ENCODE assay signal across 1 cellular context in the genomic region with DNA sequence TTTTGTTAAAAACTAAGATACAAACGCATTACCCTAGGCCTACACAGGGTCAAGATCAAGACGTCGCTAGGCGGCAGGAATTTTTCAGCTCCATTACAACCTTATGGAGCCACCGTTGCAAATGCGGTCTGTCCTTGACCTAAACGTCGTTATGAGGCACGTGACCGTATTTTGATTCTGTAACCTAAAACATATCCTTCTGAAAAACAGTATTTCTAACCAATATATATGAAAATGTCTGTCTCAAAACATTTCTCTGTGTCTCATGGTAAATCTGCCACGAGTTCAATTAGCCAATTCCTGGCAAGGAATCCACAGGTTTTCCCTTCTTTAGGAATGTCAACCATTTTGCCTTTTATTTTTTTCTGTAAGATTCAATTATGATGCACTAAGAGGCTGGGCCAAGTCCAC.
A peak's percentile ranks its signal among the peaks of the same experiment; 100 is the strongest.
TF ChIP-seq lines count a peak whose summit lies in the region.

No MANE protein-coding gene starts in this region.

TF ChIP-seq in K562, 482 proteins besides CTCF, POLR2A, EP300 and RAD21 (continued from another document):
- TF ChIP-seq, protein P1, sequence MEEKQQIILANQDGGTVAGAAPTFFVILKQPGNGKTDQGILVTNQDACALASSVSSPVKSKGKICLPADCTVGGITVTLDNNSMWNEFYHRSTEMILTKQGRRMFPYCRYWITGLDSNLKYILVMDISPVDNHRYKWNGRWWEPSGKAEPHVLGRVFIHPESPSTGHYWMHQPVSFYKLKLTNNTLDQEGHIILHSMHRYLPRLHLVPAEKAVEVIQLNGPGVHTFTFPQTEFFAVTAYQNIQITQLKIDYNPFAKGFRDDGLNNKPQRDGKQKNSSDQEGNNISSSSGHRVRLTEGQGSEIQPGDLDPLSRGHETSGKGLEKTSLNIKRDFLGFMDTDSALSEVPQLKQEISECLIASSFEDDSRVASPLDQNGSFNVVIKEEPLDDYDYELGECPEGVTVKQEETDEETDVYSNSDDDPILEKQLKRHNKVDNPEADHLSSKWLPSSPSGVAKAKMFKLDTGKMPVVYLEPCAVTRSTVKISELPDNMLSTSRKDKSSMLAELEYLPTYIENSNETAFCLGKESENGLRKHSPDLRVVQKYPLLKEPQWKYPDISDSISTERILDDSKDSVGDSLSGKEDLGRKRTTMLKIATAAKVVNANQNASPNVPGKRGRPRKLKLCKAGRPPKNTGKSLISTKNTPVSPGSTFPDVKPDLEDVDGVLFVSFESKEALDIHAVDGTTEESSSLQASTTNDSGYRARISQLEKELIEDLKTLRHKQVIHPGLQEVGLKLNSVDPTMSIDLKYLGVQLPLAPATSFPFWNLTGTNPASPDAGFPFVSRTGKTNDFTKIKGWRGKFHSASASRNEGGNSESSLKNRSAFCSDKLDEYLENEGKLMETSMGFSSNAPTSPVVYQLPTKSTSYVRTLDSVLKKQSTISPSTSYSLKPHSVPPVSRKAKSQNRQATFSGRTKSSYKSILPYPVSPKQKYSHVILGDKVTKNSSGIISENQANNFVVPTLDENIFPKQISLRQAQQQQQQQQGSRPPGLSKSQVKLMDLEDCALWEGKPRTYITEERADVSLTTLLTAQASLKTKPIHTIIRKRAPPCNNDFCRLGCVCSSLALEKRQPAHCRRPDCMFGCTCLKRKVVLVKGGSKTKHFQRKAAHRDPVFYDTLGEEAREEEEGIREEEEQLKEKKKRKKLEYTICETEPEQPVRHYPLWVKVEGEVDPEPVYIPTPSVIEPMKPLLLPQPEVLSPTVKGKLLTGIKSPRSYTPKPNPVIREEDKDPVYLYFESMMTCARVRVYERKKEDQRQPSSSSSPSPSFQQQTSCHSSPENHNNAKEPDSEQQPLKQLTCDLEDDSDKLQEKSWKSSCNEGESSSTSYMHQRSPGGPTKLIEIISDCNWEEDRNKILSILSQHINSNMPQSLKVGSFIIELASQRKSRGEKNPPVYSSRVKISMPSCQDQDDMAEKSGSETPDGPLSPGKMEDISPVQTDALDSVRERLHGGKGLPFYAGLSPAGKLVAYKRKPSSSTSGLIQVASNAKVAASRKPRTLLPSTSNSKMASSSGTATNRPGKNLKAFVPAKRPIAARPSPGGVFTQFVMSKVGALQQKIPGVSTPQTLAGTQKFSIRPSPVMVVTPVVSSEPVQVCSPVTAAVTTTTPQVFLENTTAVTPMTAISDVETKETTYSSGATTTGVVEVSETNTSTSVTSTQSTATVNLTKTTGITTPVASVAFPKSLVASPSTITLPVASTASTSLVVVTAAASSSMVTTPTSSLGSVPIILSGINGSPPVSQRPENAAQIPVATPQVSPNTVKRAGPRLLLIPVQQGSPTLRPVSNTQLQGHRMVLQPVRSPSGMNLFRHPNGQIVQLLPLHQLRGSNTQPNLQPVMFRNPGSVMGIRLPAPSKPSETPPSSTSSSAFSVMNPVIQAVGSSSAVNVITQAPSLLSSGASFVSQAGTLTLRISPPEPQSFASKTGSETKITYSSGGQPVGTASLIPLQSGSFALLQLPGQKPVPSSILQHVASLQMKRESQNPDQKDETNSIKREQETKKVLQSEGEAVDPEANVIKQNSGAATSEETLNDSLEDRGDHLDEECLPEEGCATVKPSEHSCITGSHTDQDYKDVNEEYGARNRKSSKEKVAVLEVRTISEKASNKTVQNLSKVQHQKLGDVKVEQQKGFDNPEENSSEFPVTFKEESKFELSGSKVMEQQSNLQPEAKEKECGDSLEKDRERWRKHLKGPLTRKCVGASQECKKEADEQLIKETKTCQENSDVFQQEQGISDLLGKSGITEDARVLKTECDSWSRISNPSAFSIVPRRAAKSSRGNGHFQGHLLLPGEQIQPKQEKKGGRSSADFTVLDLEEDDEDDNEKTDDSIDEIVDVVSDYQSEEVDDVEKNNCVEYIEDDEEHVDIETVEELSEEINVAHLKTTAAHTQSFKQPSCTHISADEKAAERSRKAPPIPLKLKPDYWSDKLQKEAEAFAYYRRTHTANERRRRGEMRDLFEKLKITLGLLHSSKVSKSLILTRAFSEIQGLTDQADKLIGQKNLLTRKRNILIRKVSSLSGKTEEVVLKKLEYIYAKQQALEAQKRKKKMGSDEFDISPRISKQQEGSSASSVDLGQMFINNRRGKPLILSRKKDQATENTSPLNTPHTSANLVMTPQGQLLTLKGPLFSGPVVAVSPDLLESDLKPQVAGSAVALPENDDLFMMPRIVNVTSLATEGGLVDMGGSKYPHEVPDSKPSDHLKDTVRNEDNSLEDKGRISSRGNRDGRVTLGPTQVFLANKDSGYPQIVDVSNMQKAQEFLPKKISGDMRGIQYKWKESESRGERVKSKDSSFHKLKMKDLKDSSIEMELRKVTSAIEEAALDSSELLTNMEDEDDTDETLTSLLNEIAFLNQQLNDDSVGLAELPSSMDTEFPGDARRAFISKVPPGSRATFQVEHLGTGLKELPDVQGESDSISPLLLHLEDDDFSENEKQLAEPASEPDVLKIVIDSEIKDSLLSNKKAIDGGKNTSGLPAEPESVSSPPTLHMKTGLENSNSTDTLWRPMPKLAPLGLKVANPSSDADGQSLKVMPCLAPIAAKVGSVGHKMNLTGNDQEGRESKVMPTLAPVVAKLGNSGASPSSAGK (IDR thresholded peaks at IDR 0.05): peak; percentile 37; the same call in 1 of the 2 replicates
- TF ChIP-seq, protein P2, sequence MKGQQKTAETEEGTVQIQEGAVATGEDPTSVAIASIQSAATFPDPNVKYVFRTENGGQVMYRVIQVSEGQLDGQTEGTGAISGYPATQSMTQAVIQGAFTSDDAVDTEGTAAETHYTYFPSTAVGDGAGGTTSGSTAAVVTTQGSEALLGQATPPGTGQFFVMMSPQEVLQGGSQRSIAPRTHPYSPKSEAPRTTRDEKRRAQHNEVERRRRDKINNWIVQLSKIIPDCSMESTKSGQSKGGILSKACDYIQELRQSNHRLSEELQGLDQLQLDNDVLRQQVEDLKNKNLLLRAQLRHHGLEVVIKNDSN (CRISPR knock-in tag; IDR thresholded peaks at IDR 0.05): peak; percentile 76
- TF ChIP-seq TOE1 (IDR thresholded peaks at IDR 0.05; ENCODE audit: borderline replicate concordance) (peak; percentile 85), TOE1 (CRISPR knock-in tag; IDR thresholded peaks at IDR 0.05; ENCODE audit: borderline replicate concordance, low read depth) (no peak), COPS2 (conservative IDR thresholded peaks at IDR 0.05) (no peak), PYGO2 (tag; IDR thresholded peaks at IDR 0.05) (no peak), NR2C2 (CRISPR knock-in tag; IDR thresholded peaks at IDR 0.05) (no peak), NR2C2 (tag; IDR thresholded peaks at IDR 0.05) (peak; percentile 46; the same call in 1 of the 2 replicates), ETV5 (CRISPR knock-in tag; IDR thresholded peaks at IDR 0.05; ENCODE audit: low read depth) (no peak), TEAD2 (tag; IDR thresholded peaks at IDR 0.05) (no peak), ZFX (CRISPR knock-in tag; IDR thresholded peaks at IDR 0.05) (peak; percentile 33), ELF2 (CRISPR knock-in tag; IDR thresholded peaks at IDR 0.05) (no peak), ZNF140 (CRISPR knock-in tag; IDR thresholded peaks at IDR 0.05) (no peak)
- TF ChIP-seq, protein P3, sequence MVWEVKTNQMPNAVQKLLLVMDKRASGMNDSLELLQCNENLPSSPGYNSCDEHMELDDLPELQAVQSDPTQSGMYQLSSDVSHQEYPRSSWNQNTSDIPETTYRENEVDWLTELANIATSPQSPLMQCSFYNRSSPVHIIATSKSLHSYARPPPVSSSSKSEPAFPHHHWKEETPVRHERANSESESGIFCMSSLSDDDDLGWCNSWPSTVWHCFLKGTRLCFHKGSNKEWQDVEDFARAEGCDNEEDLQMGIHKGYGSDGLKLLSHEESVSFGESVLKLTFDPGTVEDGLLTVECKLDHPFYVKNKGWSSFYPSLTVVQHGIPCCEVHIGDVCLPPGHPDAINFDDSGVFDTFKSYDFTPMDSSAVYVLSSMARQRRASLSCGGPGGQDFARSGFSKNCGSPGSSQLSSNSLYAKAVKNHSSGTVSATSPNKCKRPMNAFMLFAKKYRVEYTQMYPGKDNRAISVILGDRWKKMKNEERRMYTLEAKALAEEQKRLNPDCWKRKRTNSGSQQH (CRISPR knock-in tag; IDR thresholded peaks at IDR 0.05): no peak
- TF ChIP-seq, protein P4, sequence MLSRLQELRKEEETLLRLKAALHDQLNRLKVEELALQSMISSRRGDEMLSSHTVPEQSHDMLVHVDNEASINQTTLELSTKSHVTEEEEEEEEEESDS (CRISPR knock-in tag; IDR thresholded peaks at IDR 0.05): no peak
- TF ChIP-seq, protein P5, sequence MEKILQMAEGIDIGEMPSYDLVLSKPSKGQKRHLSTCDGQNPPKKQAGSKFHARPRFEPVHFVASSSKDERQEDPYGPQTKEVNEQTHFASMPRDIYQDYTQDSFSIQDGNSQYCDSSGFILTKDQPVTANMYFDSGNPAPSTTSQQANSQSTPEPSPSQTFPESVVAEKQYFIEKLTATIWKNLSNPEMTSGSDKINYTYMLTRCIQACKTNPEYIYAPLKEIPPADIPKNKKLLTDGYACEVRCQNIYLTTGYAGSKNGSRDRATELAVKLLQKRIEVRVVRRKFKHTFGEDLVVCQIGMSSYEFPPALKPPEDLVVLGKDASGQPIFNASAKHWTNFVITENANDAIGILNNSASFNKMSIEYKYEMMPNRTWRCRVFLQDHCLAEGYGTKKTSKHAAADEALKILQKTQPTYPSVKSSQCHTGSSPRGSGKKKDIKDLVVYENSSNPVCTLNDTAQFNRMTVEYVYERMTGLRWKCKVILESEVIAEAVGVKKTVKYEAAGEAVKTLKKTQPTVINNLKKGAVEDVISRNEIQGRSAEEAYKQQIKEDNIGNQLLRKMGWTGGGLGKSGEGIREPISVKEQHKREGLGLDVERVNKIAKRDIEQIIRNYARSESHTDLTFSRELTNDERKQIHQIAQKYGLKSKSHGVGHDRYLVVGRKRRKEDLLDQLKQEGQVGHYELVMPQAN (IDR thresholded peaks at IDR 0.05; ENCODE audit: borderline replicate concordance): 0 out of 2 replicates have a peak, but pooled peaks have one; percentile 22
- TF ChIP-seq, protein P6, sequence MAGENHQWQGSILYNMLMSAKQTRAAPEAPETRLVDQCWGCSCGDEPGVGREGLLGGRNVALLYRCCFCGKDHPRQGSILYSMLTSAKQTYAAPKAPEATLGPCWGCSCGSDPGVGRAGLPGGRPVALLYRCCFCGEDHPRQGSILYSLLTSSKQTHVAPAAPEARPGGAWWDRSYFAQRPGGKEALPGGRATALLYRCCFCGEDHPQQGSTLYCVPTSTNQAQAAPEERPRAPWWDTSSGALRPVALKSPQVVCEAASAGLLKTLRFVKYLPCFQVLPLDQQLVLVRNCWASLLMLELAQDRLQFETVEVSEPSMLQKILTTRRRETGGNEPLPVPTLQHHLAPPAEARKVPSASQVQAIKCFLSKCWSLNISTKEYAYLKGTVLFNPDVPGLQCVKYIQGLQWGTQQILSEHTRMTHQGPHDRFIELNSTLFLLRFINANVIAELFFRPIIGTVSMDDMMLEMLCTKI (IDR thresholded peaks at IDR 0.05; ENCODE audit: partially characterized antibody): no peak
- TF ChIP-seq, protein P7, sequence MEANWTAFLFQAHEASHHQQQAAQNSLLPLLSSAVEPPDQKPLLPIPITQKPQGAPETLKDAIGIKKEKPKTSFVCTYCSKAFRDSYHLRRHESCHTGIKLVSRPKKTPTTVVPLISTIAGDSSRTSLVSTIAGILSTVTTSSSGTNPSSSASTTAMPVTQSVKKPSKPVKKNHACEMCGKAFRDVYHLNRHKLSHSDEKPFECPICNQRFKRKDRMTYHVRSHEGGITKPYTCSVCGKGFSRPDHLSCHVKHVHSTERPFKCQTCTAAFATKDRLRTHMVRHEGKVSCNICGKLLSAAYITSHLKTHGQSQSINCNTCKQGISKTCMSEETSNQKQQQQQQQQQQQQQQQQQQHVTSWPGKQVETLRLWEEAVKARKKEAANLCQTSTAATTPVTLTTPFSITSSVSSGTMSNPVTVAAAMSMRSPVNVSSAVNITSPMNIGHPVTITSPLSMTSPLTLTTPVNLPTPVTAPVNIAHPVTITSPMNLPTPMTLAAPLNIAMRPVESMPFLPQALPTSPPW (CRISPR knock-in tag; IDR thresholded peaks at IDR 0.05): no peak
- TF ChIP-seq, protein P8, sequence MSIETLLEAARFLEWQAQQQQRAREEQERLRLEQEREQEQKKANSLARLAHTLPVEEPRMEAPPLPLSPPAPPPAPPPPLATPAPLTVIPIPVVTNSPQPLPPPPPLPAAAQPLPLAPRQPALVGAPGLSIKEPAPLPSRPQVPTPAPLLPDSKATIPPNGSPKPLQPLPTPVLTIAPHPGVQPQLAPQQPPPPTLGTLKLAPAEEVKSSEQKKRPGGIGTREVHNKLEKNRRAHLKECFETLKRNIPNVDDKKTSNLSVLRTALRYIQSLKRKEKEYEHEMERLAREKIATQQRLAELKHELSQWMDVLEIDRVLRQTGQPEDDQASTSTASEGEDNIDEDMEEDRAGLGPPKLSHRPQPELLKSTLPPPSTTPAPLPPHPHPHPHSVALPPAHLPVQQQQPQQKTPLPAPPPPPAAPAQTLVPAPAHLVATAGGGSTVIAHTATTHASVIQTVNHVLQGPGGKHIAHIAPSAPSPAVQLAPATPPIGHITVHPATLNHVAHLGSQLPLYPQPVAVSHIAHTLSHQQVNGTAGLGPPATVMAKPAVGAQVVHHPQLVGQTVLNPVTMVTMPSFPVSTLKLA (conservative IDR thresholded peaks at IDR 0.05): peak in 1 of 2 experiments; percentile 1; a peak in 1 of 4 replicates
- TF ChIP-seq, protein P9, sequence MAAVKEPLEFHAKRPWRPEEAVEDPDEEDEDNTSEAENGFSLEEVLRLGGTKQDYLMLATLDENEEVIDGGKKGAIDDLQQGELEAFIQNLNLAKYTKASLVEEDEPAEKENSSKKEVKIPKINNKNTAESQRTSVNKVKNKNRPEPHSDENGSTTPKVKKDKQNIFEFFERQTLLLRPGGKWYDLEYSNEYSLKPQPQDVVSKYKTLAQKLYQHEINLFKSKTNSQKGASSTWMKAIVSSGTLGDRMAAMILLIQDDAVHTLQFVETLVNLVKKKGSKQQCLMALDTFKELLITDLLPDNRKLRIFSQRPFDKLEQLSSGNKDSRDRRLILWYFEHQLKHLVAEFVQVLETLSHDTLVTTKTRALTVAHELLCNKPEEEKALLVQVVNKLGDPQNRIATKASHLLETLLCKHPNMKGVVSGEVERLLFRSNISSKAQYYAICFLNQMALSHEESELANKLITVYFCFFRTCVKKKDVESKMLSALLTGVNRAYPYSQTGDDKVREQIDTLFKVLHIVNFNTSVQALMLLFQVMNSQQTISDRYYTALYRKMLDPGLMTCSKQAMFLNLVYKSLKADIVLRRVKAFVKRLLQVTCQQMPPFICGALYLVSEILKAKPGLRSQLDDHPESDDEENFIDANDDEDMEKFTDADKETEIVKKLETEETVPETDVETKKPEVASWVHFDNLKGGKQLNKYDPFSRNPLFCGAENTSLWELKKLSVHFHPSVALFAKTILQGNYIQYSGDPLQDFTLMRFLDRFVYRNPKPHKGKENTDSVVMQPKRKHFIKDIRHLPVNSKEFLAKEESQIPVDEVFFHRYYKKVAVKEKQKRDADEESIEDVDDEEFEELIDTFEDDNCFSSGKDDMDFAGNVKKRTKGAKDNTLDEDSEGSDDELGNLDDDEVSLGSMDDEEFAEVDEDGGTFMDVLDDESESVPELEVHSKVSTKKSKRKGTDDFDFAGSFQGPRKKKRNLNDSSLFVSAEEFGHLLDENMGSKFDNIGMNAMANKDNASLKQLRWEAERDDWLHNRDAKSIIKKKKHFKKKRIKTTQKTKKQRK (IDR thresholded peaks at IDR 0.05; ENCODE audit: borderline replicate concordance, low read depth, low read length): no peak
